8 cellular contexts compared by ENCODE assay signal in genomic region chr17:32504166-32504990, GRCh38. TPM values are rescaled to one million over a fixed set of nuclear protein-coding genes. Genes with fewer than 3 reads are reported as not detected.
DNase-seq lines count a peak whose midpoint lies in the region; ATAC-seq and TF ChIP-seq lines count a peak whose summit lies in the region.
"Had no signal": no experiment of that assay in that cellular context is flagged by ENCODE, and none has a peak within 500 bp of the region (broad histone marks: within the 10 kb centered on the region; RNA-seq: fewer than 3 reads in every experiment).

No MANE protein-coding gene starts in this region.

- H3K36me3 ChIP-seq in skeletal muscle satellite cell (ENCODE audit: insufficient read depth, low read length) (no peaks in the 10 kb centered on the region), sigmoid colon (no peaks in the 10 kb centered on the region)

- H3K4me2 ChIP-seq in skeletal muscle satellite cell (ENCODE audit: low read length): peak overlapping the region; percentile 67
- H3K4me2 ChIP-seq: hepatocyte had no signal

- no peak for TF ChIP-seq EP300 in sigmoid colon (IDR thresholded peaks at IDR 0.05)

- H3K4me3 Mint-ChIP-seq in brain: peak overlapping the region in 3 of 5 experiments; percentile 4 to 73 (median 38)

- peak overlapping the region; percentile 61 for H3K9ac ChIP-seq in skeletal muscle satellite cell (ENCODE audit: low read depth, low read length)

- H3K27ac Mint-ChIP-seq in brain: peak overlapping the region; percentile 63 to 90 (median 80)

- H3K9me3 ChIP-seq in skeletal muscle satellite cell (replicated peaks; ENCODE audit: low read length): no peaks in the 10 kb centered on the region
- no peaks in the 10 kb centered on the region for H3K9me3 ChIP-seq in sigmoid colon

- WGBS in sigmoid colon, 2 donors: 82 to 89% methylated on average over 18 of the region's 18 CpGs

- intact Hi-C loops in sigmoid colon (cut with DNase I): no loop called here

- H3K27me3 ChIP-seq in skeletal muscle satellite cell (ENCODE audit: control insufficient read depth, insufficient read depth, low read length) (no peaks in the 10 kb centered on the region), sigmoid colon (no peaks in the 10 kb centered on the region)
- H3K27me3 ChIP-seq: hepatocyte had no signal

- H3K4me1 ChIP-seq in skeletal muscle satellite cell (ENCODE audit: control insufficient read depth, insufficient read depth, low read length) (peaks cover 32% of the 10 kb centered on the region), sigmoid colon (peaks cover 0 to 5% (median 0%) of the 10 kb centered on the region in 4 donors)

- H3K4me3 ChIP-seq in skeletal muscle satellite cell (ENCODE audit: low read length) (peak overlapping the region; percentile 53), sigmoid colon (no peak overlapping the region)
- H3K4me3 ChIP-seq: hepatocyte had no signal

- no peak for TF ChIP-seq POLR2A in sigmoid colon (IDR thresholded peaks at IDR 0.05)

- peaks cover 39% of the 10 kb centered on the region for H3K4me1 Mint-ChIP-seq in brain

- H3K36me3 Mint-ChIP-seq in brain: peaks cover 31% of the 10 kb centered on the region

- peak; percentile 30 for DNase-seq in GM03348 (ENCODE audit: low spot score)
- DNase-seq in glomerular visceral epithelial cell (ENCODE audit: extremely low spot score): no peak
- DNase-seq in sigmoid colon: no peak

- H3K9me3 Mint-ChIP-seq in brain: peaks cover 0 to 21% (median 17%) of the 10 kb centered on the region in 5 experiments

- TF ChIP-seq CTCF in brain (conservative IDR thresholded peaks at IDR 0.05): no peak
- no peak for TF ChIP-seq CTCF in sigmoid colon (IDR thresholded peaks at IDR 0.05)

- peak; percentile 11 for ATAC-seq in HG03442 (IDR thresholded peaks at IDR 0.05; ENCODE audit: unreplicated experiment)
- no peak for ATAC-seq in GM19467 (IDR thresholded peaks at IDR 0.05; ENCODE audit: unreplicated experiment)

- no peaks in the 10 kb centered on the region for H3K27me3 Mint-ChIP-seq in brain

- H3K27ac ChIP-seq in sigmoid colon: no peak overlapping the region
- H3K27ac ChIP-seq: hepatocyte had no signal

RNA-seq across cellular contexts. Expression of gene CDK5R1, which starts 17.6 kb away (rescaled TPM):
- polyA plus RNA-seq in brain (ENCODE audit: insufficient read depth, low read depth, low replicate concordance) (71.1 TPM), sigmoid colon (1 to 10 TPM in 1 of 3 donors, under 1 TPM in 2; under 0.01 to 3.8 (median 0.46) TPM)
- 0.25 and 1.5 TPM in 2 replicates for total RNA-seq in skeletal muscle satellite cell (2012; rRNA removed)
- 1 to 10 TPM in 3 of 4 donors, under 1 TPM in 1; 0.81 to 1.2 (median 1.1) TPM for total RNA-seq in sigmoid colon

Comparison
In these comparisons a context has a peak if more than half of its experiments do, and no peak if none do; other contexts are left out.
1. RNA of gene CDK5R1, which starts 17.6 kb away (polyA plus RNA-seq): 71.1 TPM in brain (single experiment); under 0.01 to 3.8 TPM in sigmoid colon; every median in the first group is over 10 times any median in the second.